Comparison of ENCODE assay signal across 18 cellular contexts in genomic region chr13:42696191-42696590, GRCh38.
DNase-seq lines count a peak whose midpoint lies in the region; ATAC-seq, FAIRE-seq and TF ChIP-seq lines count a peak whose summit lies in the region.
"Had no signal": no experiment of that assay in that cellular context is flagged by ENCODE, and none has a peak within 500 bp of the region (broad histone marks: within the 10 kb centered on the region; RNA-seq: fewer than 3 reads in every experiment).

No MANE protein-coding gene starts in this region.

- H3K4me1 ChIP-seq in astrocyte (ENCODE audit: insufficient read depth, low read length): peaks cover 3% of the 10 kb centered on the region
- H3K4me1 ChIP-seq: spleen, stomach had no signal

- H3K36me3 ChIP-seq in MG63: no peaks in the 10 kb centered on the region
- no peaks in the 10 kb centered on the region for H3K36me3 ChIP-seq in astrocyte (ENCODE audit: insufficient read depth, low read length)
- H3K36me3 ChIP-seq: spleen, stomach had no signal

- no peaks in the 10 kb centered on the region for H3K36me3 Mint-ChIP-seq in astrocyte (ENCODE audit: low read depth, unreplicated experiment)
- H3K36me3 Mint-ChIP-seq: brain had no signal

- intact Hi-C loops in sciatic nerve (cut with DNase I): no loop called here

- peak overlapping the region; percentile 49 for H3K27ac Mint-ChIP-seq in astrocyte (ENCODE audit: unreplicated experiment)
- H3K27ac Mint-ChIP-seq: activated T-helper 2 cell treated with anti-CD3 and anti-CD28 coated beads, Interferon-gamma antibody, Interleukin-2, Interleukin-4, amounts not matched to agents 10 μg/mL and 5 μg/mL and 100 μg/mL, durations not matched to agents 14 hours and 24 hours and 36 hours; brain had no signal

- H3K4me3 ChIP-seq in AG10803 (ENCODE audit: low read length) (no peak overlapping the region), MG63 (no peak overlapping the region), astrocyte (ENCODE audit: insufficient read depth, low read depth, low read length) (no peak overlapping the region)
- H3K4me3 ChIP-seq: spleen, stomach had no signal

- ATAC-seq in HG03432 (IDR thresholded peaks at IDR 0.05; ENCODE audit: unreplicated experiment) (no peak), sciatic nerve (no peak), GM18502 (IDR thresholded peaks at IDR 0.05; ENCODE audit: poor library complexity, unreplicated experiment) (no peak), HG02763 (IDR thresholded peaks at IDR 0.05; ENCODE audit: unreplicated experiment) (no peak)
- ATAC-seq: HCT116 had no signal

- no peaks in the 10 kb centered on the region for H3K79me2 ChIP-seq in astrocyte (ENCODE audit: insufficient read depth, low read length)

- H3K9me3 ChIP-seq in MG63 (no peaks in the 10 kb centered on the region), astrocyte (ENCODE audit: insufficient read depth, low read depth, low read length) (no peaks in the 10 kb centered on the region)
- H3K9me3 ChIP-seq: spleen, stomach had no signal

- no peaks in the 10 kb centered on the region for H4K20me1 ChIP-seq in astrocyte (ENCODE audit: insufficient read depth, low read length)

- peaks cover 3% of the 10 kb centered on the region for H3K9me3 Mint-ChIP-seq in astrocyte (ENCODE audit: unreplicated experiment)
- H3K9me3 Mint-ChIP-seq: activated T-helper 2 cell treated with anti-CD3 and anti-CD28 coated beads, Interferon-gamma antibody, Interleukin-2, Interleukin-4, amounts not matched to agents 10 μg/mL and 5 μg/mL and 100 μg/mL, durations not matched to agents 14 hours and 24 hours and 36 hours had no signal

- TF ChIP-seq CTCF in AG10803 (conservative IDR thresholded peaks at IDR 0.05; ENCODE audit: low read length) (no peak), astrocyte (IDR thresholded peaks at IDR 0.05; ENCODE audit: insufficient read depth, low read depth, low read length) (no peak)

- H3K4me2 ChIP-seq in astrocyte (ENCODE audit: low read length): peak overlapping the region; percentile 26

- H3K27ac ChIP-seq in astrocyte (ENCODE audit: low read depth, low read length): no peak overlapping the region
- H3K27ac ChIP-seq: spleen, stomach had no signal

- H3K4me3 Mint-ChIP-seq in astrocyte (ENCODE audit: unreplicated experiment): no peak overlapping the region
- H3K4me3 Mint-ChIP-seq: brain had no signal

- H3K27me3 ChIP-seq in MG63: no peaks in the 10 kb centered on the region
- peaks cover 4% of the 10 kb centered on the region for H3K27me3 ChIP-seq in astrocyte (ENCODE audit: insufficient read depth, low read length)
- H3K27me3 ChIP-seq: spleen, stomach had no signal

- no peaks in the 10 kb centered on the region for H3K27me3 Mint-ChIP-seq in astrocyte (ENCODE audit: low read depth, unreplicated experiment)

- H3K4me1 Mint-ChIP-seq in astrocyte (ENCODE audit: low read depth, unreplicated experiment): peaks cover 7% of the 10 kb centered on the region

- DNase-seq in AG10803 (ENCODE audit: low read depth) (peak; percentile 40), MG63 (peak; percentile 15), astrocyte (ENCODE audit: low read depth) (peak; percentile 86), iris pigment epithelial cell (ENCODE audit: low read depth) (peak; percentile 88), sciatic nerve (ENCODE audit: low spot score) (no peak)
- DNase-seq: activated CD4-positive, alpha-beta T cell treated with anti-CD3 and anti-CD28 coated beads, Interleukin-2, amount 50 U/mL, for 48 hours; DMS53; effector CD8-positive, alpha-beta T cell; NK-92 treated with Interleukin-12 subunit alpha and Interleukin-12 subunit beta, amount 100 ng/mL, for 24 hours; spleen; stomach had no signal

- FAIRE-seq in astrocyte (lab: Jason Lieb, UNC): peak; percentile 83
- FAIRE-seq: islet of Langerhans had no signal

- H2AFZ ChIP-seq in astrocyte (ENCODE audit: low read depth, low read length): no peak overlapping the region

- no peak overlapping the region for H3K9ac ChIP-seq in astrocyte (ENCODE audit: low read length)
